In the genomic region with DNA sequence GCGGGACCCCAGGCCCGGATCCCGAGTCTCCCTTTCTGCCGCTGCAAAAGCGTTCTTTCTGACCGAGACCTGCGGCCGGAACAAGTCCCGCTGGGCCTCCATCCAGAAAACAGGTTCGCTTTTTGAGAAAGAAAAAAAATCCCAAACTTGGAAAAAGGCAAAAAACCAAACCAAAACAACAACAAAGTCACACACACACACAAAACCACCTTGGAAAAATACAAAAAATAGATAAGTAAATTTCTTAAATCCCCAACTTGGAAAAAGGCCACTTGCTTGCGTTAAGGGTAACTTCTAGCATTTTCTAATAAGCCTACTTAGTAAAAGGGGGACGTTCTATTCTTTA, we compare ENCODE assay signal across 8 cellular contexts. TPM values are rescaled to one million over a fixed set of nuclear protein-coding genes. Genes with fewer than 3 reads are reported as not detected.
DNase-seq lines count a peak whose midpoint lies in the region; ATAC-seq and TF ChIP-seq lines count a peak whose summit lies in the region.

No MANE protein-coding gene starts in this region.

- peak overlapping the region; percentile 84 for H3K4me2 ChIP-seq in skeletal muscle satellite cell (ENCODE audit: low read length)

- in situ Hi-C loops in HAP-1 (cut with MboI; ENCODE audit: low sequenced_read_pairs) = loop anchor here (5.0 to 25.0 kb wide), 2 partner anchors 145 to 570 kb away; partner anchors contain the start of gene PDCL3

- CTCF ChIA-PET in WTC11 (lab: Charles Lee) = interaction anchor here (0.9 to 3.5 kb wide), 3 partner anchors 97 to 158 kb away, joined by 3 to 23 read pairs (median 5); no protein-coding TSS in a partner anchor

- H3K36me3 Mint-ChIP-seq in WTC11 = no peaks in the 10 kb centered on the region
- no peaks in the 10 kb centered on the region for H3K36me3 Mint-ChIP-seq in glutamatergic neuron (ENCODE audit: unreplicated experiment)

- DNase-seq in HAP-1 (ENCODE audit: low spot score in 2 of 2) (no peak), WTC11 (ENCODE audit: low spot score) (no peak), glutamatergic neuron (no peak), NCI-H2029 (lab: John Stamatoyannopoulos, UW) (no peak), islet precursor cell (no peak)

- H3K27ac Mint-ChIP-seq in WTC11 = peak overlapping the region; percentile 92
- H3K27ac Mint-ChIP-seq in glutamatergic neuron (ENCODE audit: unreplicated experiment) = peak overlapping the region; percentile 81

- H3K4me1 Mint-ChIP-seq in WTC11 (peaks cover 47% of the 10 kb centered on the region), glutamatergic neuron (ENCODE audit: low read depth, unreplicated experiment) (peaks cover 19% of the 10 kb centered on the region)

- H3K9me3 Mint-ChIP-seq in WTC11 = no peaks in the 10 kb centered on the region
- peaks cover 2% of the 10 kb centered on the region for H3K9me3 Mint-ChIP-seq in glutamatergic neuron (ENCODE audit: unreplicated experiment)

- H3K9me3 ChIP-seq in HAP-1 = no peaks in the 10 kb centered on the region
- H3K9me3 ChIP-seq in skeletal muscle satellite cell (replicated peaks; ENCODE audit: low read length) = no peaks in the 10 kb centered on the region

- TF ChIP-seq CTCF in WTC11 (IDR thresholded peaks at IDR 0.05) (no peak), glutamatergic neuron (IDR thresholded peaks at IDR 0.05; ENCODE audit: partially characterized antibody, unreplicated experiment) (no peak)

- POLR2A ChIA-PET in WTC11 (lab: Charles Lee) = no interaction called here

- H3K4me3 Mint-ChIP-seq in WTC11 = peak overlapping the region; percentile 82
- H3K4me3 Mint-ChIP-seq in glutamatergic neuron (ENCODE audit: unreplicated experiment) = peak overlapping the region; percentile 94

- peak overlapping the region; percentile 88 for H3K9ac ChIP-seq in skeletal muscle satellite cell (ENCODE audit: low read depth, low read length)

- H3K27me3 Mint-ChIP-seq in WTC11 (ENCODE audit: low read depth) = no peaks in the 10 kb centered on the region
- peaks cover 2% of the 10 kb centered on the region for H3K27me3 Mint-ChIP-seq in glutamatergic neuron (ENCODE audit: unreplicated experiment)

- H3K36me3 ChIP-seq in HAP-1 (replicated peaks) = no peaks in the 10 kb centered on the region
- H3K36me3 ChIP-seq in skeletal muscle satellite cell (ENCODE audit: insufficient read depth, low read length) = peaks cover 8% of the 10 kb centered on the region

- H3K4me1 ChIP-seq in HAP-1 (peaks cover 35% of the 10 kb centered on the region), skeletal muscle satellite cell (ENCODE audit: control insufficient read depth, insufficient read depth, low read length) (peaks cover 9% of the 10 kb centered on the region)

- ATAC-seq in WTC11 = no peak
- no peak for ATAC-seq in GM21737 (IDR thresholded peaks at IDR 0.05; ENCODE audit: unreplicated experiment)
- ATAC-seq in HG02610 (IDR thresholded peaks at IDR 0.05; ENCODE audit: unreplicated experiment) = no peak

- H3K27me3 ChIP-seq in HAP-1 (ENCODE audit: low read depth) (no peaks in the 10 kb centered on the region), skeletal muscle satellite cell (ENCODE audit: control insufficient read depth, insufficient read depth, low read length) (no peaks in the 10 kb centered on the region)

- H3K4me3 ChIP-seq in HAP-1 (peak overlapping the region; percentile 61), skeletal muscle satellite cell (ENCODE audit: low read length) (peak overlapping the region; percentile 91)

TF ChIP-seq in WTC11, 78 proteins besides CTCF, POLR2A, EP300 and RAD21 (continues in another document):
- no peak for TF ChIP-seq MYBL2 (CRISPR knock-in tag; IDR thresholded peaks at IDR 0.05)
- TF ChIP-seq, protein P1, sequence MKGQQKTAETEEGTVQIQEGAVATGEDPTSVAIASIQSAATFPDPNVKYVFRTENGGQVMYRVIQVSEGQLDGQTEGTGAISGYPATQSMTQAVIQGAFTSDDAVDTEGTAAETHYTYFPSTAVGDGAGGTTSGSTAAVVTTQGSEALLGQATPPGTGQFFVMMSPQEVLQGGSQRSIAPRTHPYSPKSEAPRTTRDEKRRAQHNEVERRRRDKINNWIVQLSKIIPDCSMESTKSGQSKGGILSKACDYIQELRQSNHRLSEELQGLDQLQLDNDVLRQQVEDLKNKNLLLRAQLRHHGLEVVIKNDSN (CRISPR knock-in tag; IDR thresholded peaks at IDR 0.05) = no peak
- TF ChIP-seq GTF2I (CRISPR knock-in tag; conservative IDR thresholded peaks at IDR 0.05) = no peak
- TF ChIP-seq, protein P2, sequence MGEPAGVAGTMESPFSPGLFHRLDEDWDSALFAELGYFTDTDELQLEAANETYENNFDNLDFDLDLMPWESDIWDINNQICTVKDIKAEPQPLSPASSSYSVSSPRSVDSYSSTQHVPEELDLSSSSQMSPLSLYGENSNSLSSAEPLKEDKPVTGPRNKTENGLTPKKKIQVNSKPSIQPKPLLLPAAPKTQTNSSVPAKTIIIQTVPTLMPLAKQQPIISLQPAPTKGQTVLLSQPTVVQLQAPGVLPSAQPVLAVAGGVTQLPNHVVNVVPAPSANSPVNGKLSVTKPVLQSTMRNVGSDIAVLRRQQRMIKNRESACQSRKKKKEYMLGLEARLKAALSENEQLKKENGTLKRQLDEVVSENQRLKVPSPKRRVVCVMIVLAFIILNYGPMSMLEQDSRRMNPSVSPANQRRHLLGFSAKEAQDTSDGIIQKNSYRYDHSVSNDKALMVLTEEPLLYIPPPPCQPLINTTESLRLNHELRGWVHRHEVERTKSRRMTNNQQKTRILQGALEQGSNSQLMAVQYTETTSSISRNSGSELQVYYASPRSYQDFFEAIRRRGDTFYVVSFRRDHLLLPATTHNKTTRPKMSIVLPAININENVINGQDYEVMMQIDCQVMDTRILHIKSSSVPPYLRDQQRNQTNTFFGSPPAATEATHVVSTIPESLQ (CRISPR knock-in tag; IDR thresholded peaks at IDR 0.05) = no peak
- TF ChIP-seq ZNF396 (CRISPR knock-in tag; IDR thresholded peaks at IDR 0.05; ENCODE audit: borderline replicate concordance) = no peak
- no peak for TF ChIP-seq ZNF532 (CRISPR knock-in tag; IDR thresholded peaks at IDR 0.05; ENCODE audit: borderline replicate concordance)
- TF ChIP-seq HMGXB4 (CRISPR knock-in tag; IDR thresholded peaks at IDR 0.05) = no peak
- TF ChIP-seq ZNF138 (CRISPR knock-in tag; conservative IDR thresholded peaks at IDR 0.05) = no peak
- no peak for TF ChIP-seq JAZF1 (CRISPR knock-in tag; IDR thresholded peaks at IDR 0.05)
- TF ChIP-seq, protein P3, sequence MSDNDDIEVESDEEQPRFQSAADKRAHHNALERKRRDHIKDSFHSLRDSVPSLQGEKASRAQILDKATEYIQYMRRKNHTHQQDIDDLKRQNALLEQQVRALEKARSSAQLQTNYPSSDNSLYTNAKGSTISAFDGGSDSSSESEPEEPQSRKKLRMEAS (CRISPR knock-in tag; IDR thresholded peaks at IDR 0.05) = no peak
- TF ChIP-seq ZNF121 (CRISPR knock-in tag; IDR thresholded peaks at IDR 0.05) = no peak
- TF ChIP-seq ZNF671 (CRISPR knock-in tag; IDR thresholded peaks at IDR 0.05) = no peak
- no peak for TF ChIP-seq CBFB (CRISPR knock-in tag; IDR thresholded peaks at IDR 0.05; ENCODE audit: low read depth)

RNA-seq across cellular contexts. Expression of gene CHST10, which starts 0.2 kb away (rescaled TPM):
- total RNA-seq in WTC11 (2021) = 19.9 to 24.4 TPM (median 21.6 TPM) in 3 replicates
- total RNA-seq in glutamatergic neuron (ENCODE audit: unreplicated experiment) = 25.0 TPM
- total RNA-seq in skeletal muscle satellite cell (2012; rRNA removed) = 8.7 and 13.4 TPM in 2 replicates

RNA-seq across cellular contexts. Expression of gene NMS, which starts 52.6 kb away (rescaled TPM):
- not detected in 3 replicates for total RNA-seq in WTC11 (2021)
- total RNA-seq in glutamatergic neuron (ENCODE audit: unreplicated experiment) = not detected
- not detected in 2 replicates for total RNA-seq in skeletal muscle satellite cell (2012; rRNA removed)
